Comparison of ENCODE assay signal across 13 cellular contexts in the genomic region with DNA sequence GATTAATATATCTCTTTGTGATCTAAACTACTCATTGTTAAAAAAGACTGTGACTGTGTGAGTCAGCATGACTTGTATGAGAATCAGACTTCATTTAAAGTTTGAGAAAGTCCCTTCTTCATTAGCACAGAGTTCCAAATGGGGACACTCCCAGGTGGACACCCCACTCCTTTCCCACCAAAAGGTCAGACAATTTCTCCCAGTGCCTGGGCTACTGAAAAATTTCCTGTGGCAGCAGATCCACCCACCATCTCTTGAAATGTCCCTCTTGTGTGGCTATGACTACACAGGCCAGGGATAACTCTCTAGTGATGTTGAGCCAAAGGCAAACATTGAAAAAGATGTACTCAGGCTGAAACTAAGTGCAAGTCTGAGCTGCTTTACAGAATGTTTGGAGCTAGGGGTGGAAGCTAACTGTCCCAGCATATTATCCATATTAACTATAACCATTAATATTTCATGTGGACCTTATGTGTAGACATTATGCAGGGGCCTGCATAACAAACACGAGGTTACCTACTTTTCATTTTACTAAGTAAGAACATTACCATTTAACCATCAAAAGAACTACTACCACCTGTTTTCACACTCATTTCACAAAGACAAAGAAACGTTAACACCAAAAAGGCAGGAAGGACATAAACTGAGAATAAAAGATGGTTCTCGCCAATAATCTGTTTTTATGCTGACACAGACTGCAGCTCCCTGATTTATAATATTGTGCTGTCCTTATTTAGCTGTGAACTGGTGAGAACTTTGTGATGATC. TPM values are rescaled to one million over a fixed set of nuclear protein-coding genes. Genes with fewer than 3 reads are reported as not detected.
A peak's percentile ranks its signal among the peaks of the same experiment; 100 is the strongest.
DNase-seq lines count a peak whose midpoint lies in the region; ATAC-seq and TF ChIP-seq lines count a peak whose summit lies in the region.
"Had no signal": no experiment of that assay in that cellular context is flagged by ENCODE, and none has a peak within 500 bp of the region (broad histone marks: within the 10 kb centered on the region; RNA-seq: fewer than 3 reads in every experiment).

No MANE protein-coding gene starts in this region.

- H3K9me3 Mint-ChIP-seq in activated T-cell treated with anti-CD3 and anti-CD28 coated beads, Interleukin-2, amount 50 U/mL, for 24 hours, result peaks cover 5% of the 10 kb centered on the region
- no peaks in the 10 kb centered on the region for H3K9me3 Mint-ChIP-seq in stimulated activated effector memory CD8-positive, alpha-beta T cell treated with anti-CD3 and anti-CD28 coated beads, Interleukin-12 subunit alpha, Interleukin-12 subunit beta, amount 100 ng/mL, for 72 hours
- H3K9me3 Mint-ChIP-seq in endothelial cell (ENCODE audit: unreplicated experiment), result no peaks in the 10 kb centered on the region

- H2AFZ ChIP-seq in OCI-LY7 (ENCODE audit: low read length), result peak overlapping the region; percentile 51

- H3K36me3 ChIP-seq in OCI-LY7 (ENCODE audit: insufficient read depth, low read length), result no peaks in the 10 kb centered on the region
- no peaks in the 10 kb centered on the region for H3K36me3 ChIP-seq in vagina
- H3K36me3 ChIP-seq: cardiac muscle cell had no signal

- H3K4me2 ChIP-seq in OCI-LY7 (ENCODE audit: low read length), result no peak overlapping the region

- peaks cover 45% of the 10 kb centered on the region for H3K4me1 Mint-ChIP-seq in activated T-cell treated with anti-CD3 and anti-CD28 coated beads, Interleukin-2, amount 50 U/mL, for 24 hours (ENCODE audit: low read depth)
- H3K4me1 Mint-ChIP-seq in stimulated activated effector memory CD8-positive, alpha-beta T cell treated with anti-CD3 and anti-CD28 coated beads, Interleukin-12 subunit alpha, Interleukin-12 subunit beta, amount 100 ng/mL, for 72 hours, result peaks cover 26% of the 10 kb centered on the region
- peaks cover 8% of the 10 kb centered on the region for H3K4me1 Mint-ChIP-seq in endothelial cell (ENCODE audit: unreplicated experiment)

- no peak for TF ChIP-seq POLR2A in vagina (IDR thresholded peaks at IDR 0.05)

- BruUV-seq in OCI-LY7 (replicated peaks; lab: Mats Ljungman, UMichigan), result no TSS peak

- no peak for TF ChIP-seq CTCF in OCI-LY7 (conservative IDR thresholded peaks at IDR 0.05; ENCODE audit: low read length)
- TF ChIP-seq CTCF in endothelial cell (IDR thresholded peaks at IDR 0.05; ENCODE audit: unreplicated experiment), result no peak
- no peak for TF ChIP-seq CTCF in vagina (IDR thresholded peaks at IDR 0.05)

- POLR2A ChIA-PET in OCI-LY7 (lab: Charles Lee), result interaction anchor here (0.6 to 1.6 kb wide), 6 partner anchors 10 to 461 kb away, joined by 3 to 8 read pairs (median 3); no protein-coding TSS in a partner anchor

- DNase-seq in activated T-cell treated with anti-CD3 and anti-CD28 coated beads, Interleukin-2, amount 50 U/mL, for 24 hours, result no peak
- no peak for DNase-seq in activated T-cell treated with anti-CD3 and anti-CD28 coated beads, Interleukin-2, amount 50 U/mL, for 1 hour
- no peak for DNase-seq in OCI-LY7 (ENCODE audit: low spot score)
- no peak for DNase-seq in stimulated activated effector memory CD8-positive, alpha-beta T cell treated with anti-CD3 and anti-CD28 coated beads, Interleukin-12 subunit alpha, Interleukin-12 subunit beta, amount 100 ng/mL, for 72 hours (ENCODE audit: low spot score in 2 of 2)
- no peak for DNase-seq in endothelial cell (ENCODE audit: low spot score)
- DNase-seq in vagina (ENCODE audit: extremely low spot score in 2 of 2), result no peak
- DNase-seq in SK-N-DZ (ENCODE audit: low spot score), result no peak
- DNase-seq: NCI-H2171 treated with DMSO at 0.1 percent for 48 hours, posterior cingulate gyrus had no signal

- no peaks in the 10 kb centered on the region for H3K79me2 ChIP-seq in OCI-LY7 (ENCODE audit: insufficient read depth, low read depth, low read length)

- H3K4me3 ChIP-seq in OCI-LY7 (ENCODE audit: low read depth, low read length, poor library complexity, severe bottlenecking) (no peak overlapping the region), vagina (no peak overlapping the region)
- H3K4me3 ChIP-seq: cardiac muscle cell had no signal

- H3K4me3 Mint-ChIP-seq in activated T-cell treated with anti-CD3 and anti-CD28 coated beads, Interleukin-2, amount 50 U/mL, for 24 hours, result no peak overlapping the region
- no peak overlapping the region for H3K4me3 Mint-ChIP-seq in stimulated activated effector memory CD8-positive, alpha-beta T cell treated with anti-CD3 and anti-CD28 coated beads, Interleukin-12 subunit alpha, Interleukin-12 subunit beta, amount 100 ng/mL, for 72 hours
- H3K4me3 Mint-ChIP-seq in endothelial cell (ENCODE audit: unreplicated experiment), result no peak overlapping the region

- H3K27me3 ChIP-seq in vagina, result no peaks in the 10 kb centered on the region
- H3K27me3 ChIP-seq: cardiac muscle cell had no signal

- no peaks in the 10 kb centered on the region for H3K27me3 Mint-ChIP-seq in activated T-cell treated with anti-CD3 and anti-CD28 coated beads, Interleukin-2, amount 50 U/mL, for 24 hours
- peaks cover 1% of the 10 kb centered on the region for H3K27me3 Mint-ChIP-seq in endothelial cell (ENCODE audit: unreplicated experiment)

- peak; percentile 37 for ATAC-seq in HG02571 (IDR thresholded peaks at IDR 0.05; ENCODE audit: unreplicated experiment)
- ATAC-seq in stimulated activated effector memory CD8-positive, alpha-beta T cell treated with anti-CD3 and anti-CD28 coated beads, Interleukin-12 subunit alpha, Interleukin-12 subunit beta, amount 100 ng/mL, for 72 hours, result peak; percentile 75

- no peak overlapping the region for H3K27ac ChIP-seq in OCI-LY7 (ENCODE audit: low read depth, low read length, poor library complexity, severe bottlenecking)
- H3K27ac ChIP-seq in vagina, result no peak overlapping the region
- H3K27ac ChIP-seq: cardiac muscle cell had no signal

- intact Hi-C loops in OCI-LY7 (cut with micrococcal nuclease; ENCODE audit: unreplicated experiment) (no loop called here), vagina (cut with DNase I) (no loop called here)

- peak overlapping the region; percentile 54 for H3K27ac Mint-ChIP-seq in activated T-cell treated with anti-CD3 and anti-CD28 coated beads, Interleukin-2, amount 50 U/mL, for 24 hours
- H3K27ac Mint-ChIP-seq in stimulated activated effector memory CD8-positive, alpha-beta T cell treated with anti-CD3 and anti-CD28 coated beads, Interleukin-12 subunit alpha, Interleukin-12 subunit beta, amount 100 ng/mL, for 72 hours, result no peak overlapping the region
- H3K27ac Mint-ChIP-seq in endothelial cell (ENCODE audit: unreplicated experiment), result no peak overlapping the region

- CTCF ChIA-PET in OCI-LY7 (lab: Charles Lee; ENCODE audit: unreplicated experiment), result interaction anchor here (1.2 kb wide), 1 partner anchor 37 kb away, joined by 3 read pairs; no protein-coding TSS in a partner anchor

- H3K9me2 ChIP-seq in OCI-LY7 (ENCODE audit: insufficient read depth, low read length), result no peaks in the 10 kb centered on the region

- H3K4me1 ChIP-seq in OCI-LY7 (ENCODE audit: insufficient read depth, low read length, poor library complexity, severe bottlenecking) (peaks cover 15% of the 10 kb centered on the region), vagina (no peaks in the 10 kb centered on the region)

- H3K36me3 Mint-ChIP-seq in activated T-cell treated with anti-CD3 and anti-CD28 coated beads, Interleukin-2, amount 50 U/mL, for 24 hours (ENCODE audit: low read depth), result no peaks in the 10 kb centered on the region
- H3K36me3 Mint-ChIP-seq in stimulated activated effector memory CD8-positive, alpha-beta T cell treated with anti-CD3 and anti-CD28 coated beads, Interleukin-12 subunit alpha, Interleukin-12 subunit beta, amount 100 ng/mL, for 72 hours, result no peaks in the 10 kb centered on the region
- no peaks in the 10 kb centered on the region for H3K36me3 Mint-ChIP-seq in endothelial cell (ENCODE audit: low read depth, unreplicated experiment)

- H3K9me3 ChIP-seq in OCI-LY7 (ENCODE audit: low read length) (peaks cover 17% of the 10 kb centered on the region; the same call in 1 of the 2 replicates), vagina (no peaks in the 10 kb centered on the region)

- H4K20me1 ChIP-seq in OCI-LY7 (ENCODE audit: insufficient read depth, low read length), result no peaks in the 10 kb centered on the region

RNA-seq across cellular contexts. Expression of a gene that starts 44.8 kb away (rescaled TPM):
- not detected in 2 replicates for total RNA-seq in OCI-LY7 (2014; rRNA removed; shearing (Covaris generic))
- total RNA-seq in OCI-LY7 (2022) (not detected in 2 replicates), endothelial cell (ENCODE audit: unreplicated experiment) (not detected), vagina (not detected)
- polyA plus RNA-seq in SK-N-DZ (2014; cell fraction: cytosol; rRNA removed), result not detected in 2 replicates
- polyA plus RNA-seq in SK-N-DZ (2014; cell fraction: nucleus; rRNA removed), result not detected in 2 replicates
- total RNA-seq: cardiac muscle cell, fibroblast of villous mesenchyme, lower leg skin had no signal
- polyA plus RNA-seq: cardiac muscle cell had no signal

RNA-seq across cellular contexts. Expression of a gene that starts 49.8 kb away (rescaled TPM):
- total RNA-seq in OCI-LY7 (2014; rRNA removed; shearing (Covaris generic)), result not detected in 2 replicates
- not detected in 2 replicates for total RNA-seq in OCI-LY7 (2022)
- total RNA-seq in endothelial cell (ENCODE audit: unreplicated experiment), result not detected
- total RNA-seq in vagina, result 6.9 TPM
- polyA plus RNA-seq in SK-N-DZ (2014; cell fraction: cytosol; rRNA removed), result not detected in 2 replicates
- not detected in 2 replicates for polyA plus RNA-seq in SK-N-DZ (2014; cell fraction: nucleus; rRNA removed)
- total RNA-seq: cardiac muscle cell had no signal
- polyA plus RNA-seq: cardiac muscle cell had no signal
